24 cellular contexts compared by ENCODE assay signal in the genomic region with DNA sequence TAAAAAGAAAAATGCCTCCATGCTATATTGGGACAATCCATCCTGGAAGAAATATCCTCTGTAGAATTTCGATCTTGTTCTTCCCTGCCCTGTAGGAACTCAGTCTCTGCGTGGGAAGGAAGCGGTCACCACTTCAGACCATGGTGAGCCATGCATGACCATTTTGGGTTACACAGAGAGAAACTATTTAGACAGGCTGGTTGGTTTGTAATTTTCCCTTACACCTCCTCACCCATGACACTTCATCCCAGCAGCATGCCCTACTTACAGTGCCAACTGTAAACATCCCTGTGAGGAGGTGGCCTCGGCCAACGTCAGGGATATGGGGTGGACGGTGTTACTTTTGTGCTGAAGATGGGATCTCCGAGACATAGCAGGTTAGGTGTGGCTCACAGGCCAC.
DNase-seq lines count a peak whose midpoint lies in the region; ATAC-seq and TF ChIP-seq lines count a peak whose summit lies in the region.
"Had no signal": no experiment of that assay in that cellular context is flagged by ENCODE, and none has a peak within 500 bp of the region (broad histone marks: within the 10 kb centered on the region; RNA-seq: fewer than 3 reads in every experiment).

No MANE protein-coding gene starts in this region.

- POLR2A ChIA-PET in GM10248 (lab: Yijun Ruan, JAX): no interaction called here

- intact Hi-C loops in mammary epithelial cell (cut with micrococcal nuclease): no loop called here

- peak; percentile 57 for ATAC-seq in HG03442 (IDR thresholded peaks at IDR 0.05; ENCODE audit: unreplicated experiment)
- ATAC-seq in activated naive CD4-positive, alpha-beta T cell treated with anti-CD3 and anti-CD28 coated beads, Interleukin-2, amount 50 U/mL, for 72 hours: no peak
- ATAC-seq: CD8-positive, alpha-beta T cell; stimulated activated effector memory CD8-positive, alpha-beta T cell treated with anti-CD3 and anti-CD28 coated beads, Interleukin-12 subunit alpha, Interleukin-12 subunit beta, amount 100 ng/mL, for 72 hours had no signal

- WGBS in mammary epithelial cell (ENCODE audit: low coverage, missing lambda C conversion rate): 94% methylated on average over 7 of the region's 7 CpGs

- H3K9me3 Mint-ChIP-seq in activated naive CD4-positive, alpha-beta T cell treated with anti-CD3 and anti-CD28 coated beads, Interleukin-2, amount 50 U/mL, for 72 hours: no peaks in the 10 kb centered on the region
- H3K9me3 Mint-ChIP-seq: CD8-positive, alpha-beta T cell; IgD-negative memory B cell; naive B cell; stimulated activated effector memory CD8-positive, alpha-beta T cell treated with anti-CD3 and anti-CD28 coated beads, Interleukin-12 subunit alpha, Interleukin-12 subunit beta, amount 100 ng/mL, for 72 hours had no signal

- no peaks in the 10 kb centered on the region for H4K20me1 ChIP-seq in mammary epithelial cell (ENCODE audit: insufficient read depth, low read length)
- H4K20me1 ChIP-seq in osteoblast (ENCODE audit: insufficient read depth, low read length): no peaks in the 10 kb centered on the region

- H3K36me3 ChIP-seq in mammary epithelial cell (ENCODE audit: insufficient read depth, low read length) (no peaks in the 10 kb centered on the region), osteoblast (ENCODE audit: insufficient read depth, low read length) (no peaks in the 10 kb centered on the region)
- H3K36me3 ChIP-seq: sigmoid colon had no signal

- in situ Hi-C loops in mammary epithelial cell (cut with MboI; ENCODE audit: low sequenced_read_pairs in 2 of 2): no loop called here

- H3K4me3 ChIP-seq in mammary epithelial cell (replicated peaks in 1 of 3; ENCODE audit: insufficient read depth in 1 of 3, low read depth in 2 of 3, low read length in 3 of 3): no peak overlapping the region
- no peak overlapping the region for H3K4me3 ChIP-seq in osteoblast (ENCODE audit: insufficient read depth, low read length)
- H3K4me3 ChIP-seq: sigmoid colon, testis had no signal

- no TSS peak for BruUV-seq in mammary epithelial cell (replicated peaks; lab: Mats Ljungman, UMichigan)

- CTCF ChIA-PET in GM10248 (lab: Yijun Ruan, JAX): interaction anchor here (1.4 to 2.9 kb wide), 3 partner anchors 8 to 27 kb away, joined by 6 to 26 read pairs (median 10); no protein-coding TSS in a partner anchor
- CTCF ChIA-PET in mammary epithelial cell (lab: Charles Lee; ENCODE audit: low non-redundant PET): no interaction called here

- peaks cover 54% of the 10 kb centered on the region for H3K4me1 ChIP-seq in mammary epithelial cell (ENCODE audit: insufficient read depth, low read length)
- peaks cover 35% of the 10 kb centered on the region for H3K4me1 ChIP-seq in osteoblast (ENCODE audit: insufficient read depth, low read length)
- H3K4me1 ChIP-seq: sigmoid colon, testis had no signal

- H3K27me3 ChIP-seq in mammary epithelial cell (ENCODE audit: insufficient read depth, low read length): no peaks in the 10 kb centered on the region
- no peaks in the 10 kb centered on the region for H3K27me3 ChIP-seq in osteoblast (ENCODE audit: insufficient read depth, low read length)
- H3K27me3 ChIP-seq: sigmoid colon, testis had no signal

- H3K27ac ChIP-seq in mammary epithelial cell (ENCODE audit: insufficient read depth, low read depth, low read length): peak overlapping the region; percentile 95
- H3K27ac ChIP-seq in osteoblast (ENCODE audit: low read depth, low read length): peak overlapping the region; percentile 94
- H3K27ac ChIP-seq: testis, VCaP had no signal

- H3K4me2 ChIP-seq in mammary epithelial cell (ENCODE audit: insufficient read depth, low read depth, low read length) (no peak overlapping the region), osteoblast (ENCODE audit: insufficient read depth, low read length) (no peak overlapping the region)

- TF ChIP-seq CTCF in GM10248 (IDR thresholded peaks at IDR 0.05; ENCODE audit: control extremely low read depth, extremely low read depth, low read depth, missing control alignments) (no peak), mammary epithelial cell (conservative IDR thresholded peaks at IDR 0.05 in 1 of 2, IDR thresholded peaks at IDR 0.05 in 1 of 2; ENCODE audit: extremely low read depth in 1 of 2, insufficient read depth in 1 of 2, low read depth in 1 of 2, low read length in 2 of 2) (no peak), osteoblast (IDR thresholded peaks at IDR 0.05; ENCODE audit: extremely low read depth, low read depth, low read length) (no peak)

- no peak overlapping the region for H3K27ac Mint-ChIP-seq in activated naive CD4-positive, alpha-beta T cell treated with anti-CD3 and anti-CD28 coated beads, Interleukin-2, amount 50 U/mL, for 72 hours
- H3K27ac Mint-ChIP-seq: CD8-positive, alpha-beta T cell; IgD-negative memory B cell; naive B cell; stimulated activated effector memory CD8-positive, alpha-beta T cell treated with anti-CD3 and anti-CD28 coated beads, Interleukin-12 subunit alpha, Interleukin-12 subunit beta, amount 100 ng/mL, for 72 hours had no signal

- no peaks in the 10 kb centered on the region for H3K79me2 ChIP-seq in mammary epithelial cell (ENCODE audit: insufficient read depth, low read length)
- no peaks in the 10 kb centered on the region for H3K79me2 ChIP-seq in osteoblast (ENCODE audit: insufficient read depth, low read length)

- H2AFZ ChIP-seq in mammary epithelial cell (ENCODE audit: low read depth, low read length): no peak overlapping the region
- H2AFZ ChIP-seq in osteoblast (ENCODE audit: low read length): peak overlapping the region; percentile 51

- dilution Hi-C loops in mammary epithelial cell (cut with HindIII; ENCODE audit: low sequenced_read_pairs): no loop called here

- H3K9ac ChIP-seq in mammary epithelial cell (ENCODE audit: insufficient read depth, low read length): no peak overlapping the region

- DNase-seq in GM10248 (ENCODE audit: extremely low spot score): peak; percentile 28
- peak; percentile 58 for DNase-seq in mammary epithelial cell
- no peak for DNase-seq in osteoblast (ENCODE audit: insufficient read length, low spot score, missing footprints)
- no peak for DNase-seq in activated CD4-positive, alpha-beta T cell treated with anti-CD3 and anti-CD28 coated beads for 4 hours
- no peak for DNase-seq in NK-92 treated with Interleukin-12 subunit alpha and Interleukin-12 subunit beta, amount 100 ng/mL, for 24 hours (lab: John Stamatoyannopoulos, UW)
- no peak for DNase-seq in HuH-7 (ENCODE audit: low spot score)
- no peak for DNase-seq in activated naive CD4-positive, alpha-beta T cell treated with anti-CD3 and anti-CD28 coated beads, Interleukin-2, amount 50 U/mL, for 72 hours (ENCODE audit: low spot score in 2 of 2)
- DNase-seq: activated CD8-positive, alpha-beta memory T cell treated with anti-CD3 and anti-CD28 coated beads, Interleukin-2, amount 50 U/mL, for 48 hours; activated effector memory CD4-positive, alpha-beta T cell treated with anti-CD3 and anti-CD28 coated beads, Interleukin-2, amount 50 U/mL, for 16 hours; CD8-positive, alpha-beta T cell; dermis blood vessel endothelial cell; DMS79; foreskin melanocyte; mesendoderm; naive B cell; NCI-H187; NCI-H2227 treated with DMSO at 0.1 percent for 48 hours; NCI-H82; sigmoid colon; testis had no signal

- no peaks in the 10 kb centered on the region for H3K9me3 ChIP-seq in mammary epithelial cell (replicated peaks; ENCODE audit: insufficient read depth, low read length)
- no peaks in the 10 kb centered on the region for H3K9me3 ChIP-seq in osteoblast (ENCODE audit: low read depth, low read length)
- H3K9me3 ChIP-seq: sigmoid colon, testis had no signal

- H3K36me3 Mint-ChIP-seq in activated naive CD4-positive, alpha-beta T cell treated with anti-CD3 and anti-CD28 coated beads, Interleukin-2, amount 50 U/mL, for 72 hours: no peaks in the 10 kb centered on the region
- H3K36me3 Mint-ChIP-seq: CD8-positive, alpha-beta T cell; IgD-negative memory B cell; naive B cell; stimulated activated effector memory CD8-positive, alpha-beta T cell treated with anti-CD3 and anti-CD28 coated beads, Interleukin-12 subunit alpha, Interleukin-12 subunit beta, amount 100 ng/mL, for 72 hours had no signal

Comparison
In these comparisons a context has a peak if more than half of its experiments do, and no peak if none do; other contexts are left out.
1. DNase-seq: peak in GM10248 (single experiment) and mammary epithelial cell (single experiment); none in osteoblast (single experiment), activated CD4-positive, alpha-beta T cell treated with anti-CD3 and anti-CD28 coated beads for 4 hours (0 of 2), NK-92 treated with Interleukin-12 subunit alpha and Interleukin-12 subunit beta, amount 100 ng/mL, for 24 hours (single experiment), HuH-7 (single experiment) and activated naive CD4-positive, alpha-beta T cell treated with anti-CD3 and anti-CD28 coated beads, Interleukin-2, amount 50 U/mL, for 72 hours (0 of 2).